Comparison of ENCODE assay signal across 9 cellular contexts in the genomic region with DNA sequence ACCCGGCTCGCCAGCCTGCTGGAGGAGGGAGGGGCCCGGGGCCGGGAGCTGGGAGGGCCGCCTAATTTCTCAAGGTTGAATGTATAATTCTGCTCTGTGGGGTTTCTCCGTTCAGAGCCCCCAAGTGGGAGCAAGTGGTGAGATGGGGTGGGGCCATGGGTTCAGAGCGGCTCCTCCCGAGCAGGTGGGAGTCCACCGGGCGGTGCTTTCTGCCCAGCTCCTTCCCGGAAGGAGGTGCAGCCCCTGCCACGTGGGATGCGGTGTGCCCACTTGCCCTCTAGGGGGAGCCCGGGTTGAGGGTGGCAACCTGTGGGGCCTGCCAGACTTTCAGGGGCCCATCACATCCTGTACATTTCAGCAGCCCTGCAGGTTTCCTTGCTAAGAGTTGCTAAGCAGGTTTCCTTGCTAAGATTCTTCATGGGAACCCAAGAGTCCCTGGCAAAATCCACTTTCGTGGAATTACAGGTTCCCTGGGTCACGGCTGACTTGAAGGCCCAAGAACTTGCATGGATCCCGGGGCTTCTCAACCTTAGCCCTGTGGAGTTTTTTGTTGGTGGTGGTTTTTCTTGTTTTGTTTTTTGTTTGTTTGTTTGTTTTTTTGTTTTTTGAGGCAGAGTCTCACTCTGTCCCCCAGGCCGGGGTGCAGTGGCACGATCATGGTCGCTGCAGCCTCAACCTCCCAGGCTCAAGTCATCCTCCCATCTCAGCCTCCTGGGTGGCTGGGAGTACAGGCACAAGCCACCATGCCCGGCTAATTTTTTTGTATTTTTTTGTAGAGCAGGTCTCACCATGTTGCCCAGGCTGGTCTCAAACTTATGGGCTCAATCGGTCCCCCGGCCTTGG.
A peak's percentile ranks its signal among the peaks of the same experiment; 100 is the strongest.
DNase-seq lines count a peak whose midpoint lies in the region; ATAC-seq and TF ChIP-seq lines count a peak whose summit lies in the region.
"Had no signal": no experiment of that assay in that cellular context is flagged by ENCODE, and none has a peak within 500 bp of the region (broad histone marks: within the 10 kb centered on the region; RNA-seq: fewer than 3 reads in every experiment).

No MANE protein-coding gene starts in this region.

- H3K9me3 Mint-ChIP-seq in CD4-positive, CD25-positive, alpha-beta regulatory T cell, result peaks cover 0 to 1% (median 0%) of the 10 kb centered on the region in 7 donors

- intact Hi-C loops in heart left ventricle (cut with DNase I), result loop anchor here in 2 of 10 donors (5.0 to 10.0 kb wide), 3 partner anchors 141 to 302 kb away; partner anchors contain the start of gene CIBAR2 (in 1 of the 2)

- no peak for TF ChIP-seq POLR2A in heart left ventricle (IDR thresholded peaks at IDR 0.05)

- no peak overlapping the region for H3K4me3 Mint-ChIP-seq in CD4-positive, CD25-positive, alpha-beta regulatory T cell

- ATAC-seq in CD4-positive, CD25-positive, alpha-beta regulatory T cell (ENCODE audit: low read depth in 2 of 2), result peak; percentile 49 to 55
- ATAC-seq in heart left ventricle (peak in 3 of 4 donors; percentile 33 to 63 (median 63)), GM21825 (IDR thresholded peaks at IDR 0.05; ENCODE audit: unreplicated experiment) (no peak), HG03135 (IDR thresholded peaks at IDR 0.05; ENCODE audit: unreplicated experiment) (no peak)

- no peaks in the 10 kb centered on the region for H3K4me1 ChIP-seq in CD4-positive, CD25-positive, alpha-beta regulatory T cell (ENCODE audit: control insufficient read depth, insufficient read depth, low read length, poor library complexity, severe bottlenecking)
- peaks cover 3% of the 10 kb centered on the region; the same call in 1 of the 2 replicates for H3K4me1 ChIP-seq in SJCRH30
- H3K4me1 ChIP-seq in heart left ventricle, result peaks cover 0 to 19% (median 3%) of the 10 kb centered on the region in 12 donors

- peaks cover 0 to 3% (median 0%) of the 10 kb centered on the region in 4 donors for H3K4me1 Mint-ChIP-seq in CD4-positive, CD25-positive, alpha-beta regulatory T cell

- no peaks in the 10 kb centered on the region for H3K27me3 ChIP-seq in CD4-positive, CD25-positive, alpha-beta regulatory T cell (ENCODE audit: control insufficient read depth, insufficient read depth, low read length)
- H3K27me3 ChIP-seq in SJCRH30 (no peaks in the 10 kb centered on the region), heart left ventricle (no peaks in the 10 kb centered on the region)

- peaks cover 5% of the 10 kb centered on the region for H3K27me3 Mint-ChIP-seq in CD4-positive, CD25-positive, alpha-beta regulatory T cell

- 69 to 78% (median 76%) methylated on average over 21 to 23 of the region's 23 CpGs for WGBS in heart left ventricle, 4 donors

- H3K27ac Mint-ChIP-seq in CD4-positive, CD25-positive, alpha-beta regulatory T cell, result no peak overlapping the region

- H3K36me3 Mint-ChIP-seq in CD4-positive, CD25-positive, alpha-beta regulatory T cell, result no peaks in the 10 kb centered on the region

- H3K9me3 ChIP-seq in CD4-positive, CD25-positive, alpha-beta regulatory T cell (ENCODE audit: control insufficient read depth in 2 of 2, low read length in 2 of 2), result no peaks in the 10 kb centered on the region
- no peaks in the 10 kb centered on the region for H3K9me3 ChIP-seq in SJCRH30 (replicated peaks)
- no peaks in the 10 kb centered on the region for H3K9me3 ChIP-seq in heart left ventricle

- H3K36me3 ChIP-seq in CD4-positive, CD25-positive, alpha-beta regulatory T cell (ENCODE audit: control insufficient read depth, insufficient read depth, low read length), result no peaks in the 10 kb centered on the region
- H3K36me3 ChIP-seq in SJCRH30 (no peaks in the 10 kb centered on the region), heart left ventricle (no peaks in the 10 kb centered on the region)

- H3K4me3 ChIP-seq in CD4-positive, CD25-positive, alpha-beta regulatory T cell (ENCODE audit: low read depth, low read length), result no peak overlapping the region
- H3K4me3 ChIP-seq in SJCRH30 (no peak overlapping the region), heart left ventricle (peak overlapping the region in 1 of 12 donors; percentile 41)

- H3K27ac ChIP-seq in CD4-positive, CD25-positive, alpha-beta regulatory T cell (ENCODE audit: insufficient read depth, low read length, poor library complexity, severe bottlenecking), result no peak overlapping the region
- no peak overlapping the region for H3K27ac ChIP-seq in SJCRH30
- peak overlapping the region in 1 of 12 donors; percentile 2 for H3K27ac ChIP-seq in heart left ventricle
- H3K27ac ChIP-seq: skin epidermis had no signal

- peak; percentile 41 to 72 (median 50) for DNase-seq in CD4-positive, CD25-positive, alpha-beta regulatory T cell
- DNase-seq in HK-2 (ENCODE audit: unreplicated experiment) (peak; percentile 61), SJCRH30 (peak; percentile 59 to 65), heart left ventricle (peak in 4 of 5 donors; percentile 44 to 86 (median 53))
- peak; percentile 46 for DNase-seq in activated T-helper 9 cell treated with anti-CD3 and anti-CD28 coated beads, Interleukin-2, amount 50 U/mL, for 16 hours (ENCODE audit: low read depth)
- DNase-seq in stimulated activated CD4-positive, alpha-beta T cell treated with anti-CD3 and anti-CD28 coated beads, Interleukin-15, amount 100 ng/mL, for 1 hour (ENCODE audit: low read depth in 1 of 2, low spot score in 1 of 2), result peak; percentile 37 to 55

- peak; percentile 44 to 69 (median 58) for TF ChIP-seq CTCF in heart left ventricle (IDR thresholded peaks at IDR 0.05)

Comparison
In these comparisons a context has a peak if more than half of its experiments do, and no peak if none do; other contexts are left out.
1. ATAC-seq: peak in CD4-positive, CD25-positive, alpha-beta regulatory T cell (2 of 2) and heart left ventricle (3 of 4); none in GM21825 (single experiment) and HG03135 (single experiment).
2. Peak in every context shown above with its lines, with median percentiles within 50 percentile points of each other: DNase-seq.